ENCODE assay signal across 9 cellular contexts in genomic region chr15:67133738-67134576, GRCh38.
A peak's percentile ranks its signal among the peaks of the same experiment; 100 is the strongest.
DNase-seq lines count a peak whose midpoint lies in the region; ATAC-seq and TF ChIP-seq lines count a peak whose summit lies in the region.
"Had no signal": no experiment of that assay in that cellular context is flagged by ENCODE, and none has a peak within 500 bp of the region (broad histone marks: within the 10 kb centered on the region; RNA-seq: fewer than 3 reads in every experiment).

No MANE protein-coding gene starts in this region.

- POLR2A ChIA-PET in activated CD4-positive, alpha-beta memory T cell treated with anti-CD3 and anti-CD28 coated beads for 36 hours (lab: Charles Lee) = interaction anchor here (0.5 to 3.2 kb wide), 13 partner anchors 11 to 108 kb away, joined by 3 to 26 read pairs (median 4); no protein-coding TSS in a partner anchor

- peak overlapping the region; percentile 95 for H3K27ac Mint-ChIP-seq in activated CD4-positive, alpha-beta memory T cell treated with anti-CD3 and anti-CD28 coated beads for 36 hours
- H3K27ac Mint-ChIP-seq in endodermal cell = peak overlapping the region; percentile 75
- peak overlapping the region; percentile 39 for H3K27ac Mint-ChIP-seq in neural crest cell (ENCODE audit: unreplicated experiment)

- in situ Hi-C loops in GM18951 (cut with MboI; ENCODE audit: low sequenced_read_pairs, unreplicated experiment) = no loop called here

- CTCF ChIA-PET in activated CD4-positive, alpha-beta memory T cell treated with anti-CD3 and anti-CD28 coated beads for 36 hours (lab: Charles Lee) = interaction anchor here (0.8 to 1.6 kb wide), 7 partner anchors 8 to 63 kb away, joined by 3 to 6 read pairs (median 3); no protein-coding TSS in a partner anchor

- peak; percentile 79 for DNase-seq in activated CD4-positive, alpha-beta memory T cell treated with anti-CD3 and anti-CD28 coated beads for 36 hours
- DNase-seq in endodermal cell (no peak), neural crest cell (ENCODE audit: low read depth, low spot score) (no peak), NCI-H2029 treated with DMSO at 0.1 percent for 48 hours (lab: John Stamatoyannopoulos, UW) (no peak), NCI-H1694 (lab: John Stamatoyannopoulos, UW) (no peak)

- peaks cover 30% of the 10 kb centered on the region for H3K4me1 ChIP-seq in endodermal cell (ENCODE audit: control insufficient read depth, insufficient read depth, low read length)
- H3K4me1 ChIP-seq in thymus (ENCODE audit: control insufficient read depth, insufficient read depth, low read length) = peaks cover 19% of the 10 kb centered on the region

- WGBS in endodermal cell (ENCODE audit: insufficient coverage in 1 of 2, insufficient read length in 1 of 2), 2 experiments = 68 to 82% methylated on average over 7 to 11 of the region's 11 CpGs
- WGBS in thymus = 43% methylated on average over 11 of the region's 11 CpGs

- H3K4me3 Mint-ChIP-seq in activated CD4-positive, alpha-beta memory T cell treated with anti-CD3 and anti-CD28 coated beads for 36 hours = peak overlapping the region; percentile 82
- H3K4me3 Mint-ChIP-seq in endodermal cell = no peak overlapping the region
- no peak overlapping the region for H3K4me3 Mint-ChIP-seq in neural crest cell

- H3K36me3 Mint-ChIP-seq in activated CD4-positive, alpha-beta memory T cell treated with anti-CD3 and anti-CD28 coated beads for 36 hours = peaks cover 4% of the 10 kb centered on the region
- H3K36me3 Mint-ChIP-seq in endodermal cell (ENCODE audit: low read depth) = no peaks in the 10 kb centered on the region
- no peaks in the 10 kb centered on the region for H3K36me3 Mint-ChIP-seq in neural crest cell (ENCODE audit: low read depth)

- no peaks in the 10 kb centered on the region for H3K27me3 Mint-ChIP-seq in activated CD4-positive, alpha-beta memory T cell treated with anti-CD3 and anti-CD28 coated beads for 36 hours
- H3K27me3 Mint-ChIP-seq in endodermal cell (ENCODE audit: insufficient read depth) (no peaks in the 10 kb centered on the region), neural crest cell (ENCODE audit: low read depth) (no peaks in the 10 kb centered on the region)

- H3K9ac ChIP-seq in endodermal cell (ENCODE audit: extremely low read depth, low read length, poor library complexity, severe bottlenecking) = peak overlapping the region; percentile 16

- no peaks in the 10 kb centered on the region for H3K36me3 ChIP-seq in endodermal cell (ENCODE audit: control insufficient read depth, insufficient read depth, low read length)
- H3K36me3 ChIP-seq in thymus (ENCODE audit: control insufficient read depth, insufficient read depth) = no peaks in the 10 kb centered on the region

- H3K9me3 Mint-ChIP-seq in activated CD4-positive, alpha-beta memory T cell treated with anti-CD3 and anti-CD28 coated beads for 36 hours = no peaks in the 10 kb centered on the region
- no peaks in the 10 kb centered on the region for H3K9me3 Mint-ChIP-seq in endodermal cell
- no peaks in the 10 kb centered on the region for H3K9me3 Mint-ChIP-seq in neural crest cell

- ATAC-seq in HG03280 (IDR thresholded peaks at IDR 0.05; ENCODE audit: unreplicated experiment) = peak; percentile 73

- TF ChIP-seq CTCF in endodermal cell (conservative IDR thresholded peaks at IDR 0.05) (no peak), neural crest cell (conservative IDR thresholded peaks at IDR 0.05) (no peak)

- H3K4me1 Mint-ChIP-seq in activated CD4-positive, alpha-beta memory T cell treated with anti-CD3 and anti-CD28 coated beads for 36 hours (ENCODE audit: low read depth) = peaks cover 93% of the 10 kb centered on the region
- H3K4me1 Mint-ChIP-seq in endodermal cell (peaks cover 59% of the 10 kb centered on the region), neural crest cell (peaks cover 62% of the 10 kb centered on the region)

- no peaks in the 10 kb centered on the region for H3K27me3 ChIP-seq in endodermal cell (ENCODE audit: control insufficient read depth, insufficient read depth, low read length, poor library complexity, severe bottlenecking)
- no peaks in the 10 kb centered on the region for H3K27me3 ChIP-seq in thymus (ENCODE audit: control insufficient read depth, insufficient read depth)
- H3K27me3 ChIP-seq: SJSA1 had no signal

- intact Hi-C loops in activated CD4-positive, alpha-beta memory T cell treated with anti-CD3 and anti-CD28 coated beads for 36 hours (cut with micrococcal nuclease) = loop anchor here (1.0 to 5.0 kb wide), 6 partner anchors 12 to 67 kb away; partner anchors contain the start of gene SMAD3

- no peak overlapping the region for H3K4me3 ChIP-seq in endodermal cell (ENCODE audit: low read length)
- peak overlapping the region; percentile 12 for H3K4me3 ChIP-seq in thymus (ENCODE audit: low read length)
- H3K4me3 ChIP-seq: SJSA1 had no signal

- H3K27ac ChIP-seq in endodermal cell (ENCODE audit: low read depth, low read length) (peak overlapping the region; percentile 44), thymus (ENCODE audit: low read depth) (peak overlapping the region; percentile 91)

- H3K9me3 ChIP-seq in endodermal cell (ENCODE audit: control insufficient read depth, low read length) = no peaks in the 10 kb centered on the region
- H3K9me3 ChIP-seq in thymus (ENCODE audit: control insufficient read depth) = no peaks in the 10 kb centered on the region
- H3K9me3 ChIP-seq: SJSA1 had no signal

- TF ChIP-seq POLR2A in GM18951 (IDR thresholded peaks at IDR 0.05; ENCODE audit: extremely low read depth, insufficient read depth, insufficient read length) = peak; percentile 36

Comparison
In these comparisons a context has a peak if more than half of its experiments do, and no peak if none do; other contexts are left out.
1. H3K27ac Mint-ChIP-seq: peak in every context shown above with its lines; median percentile 95 in activated CD4-positive, alpha-beta memory T cell treated with anti-CD3 and anti-CD28 coated beads for 36 hours; 75 in endodermal cell; 39 in neural crest cell.